12 cellular contexts compared by ENCODE assay signal in genomic region chr2:134295441-134295840, GRCh38. TPM values are rescaled to one million over a fixed set of nuclear protein-coding genes. Genes with fewer than 3 reads are reported as not detected.
DNase-seq lines count a peak whose midpoint lies in the region; TF ChIP-seq lines count a peak whose summit lies in the region.
"Had no signal": no experiment of that assay in that cellular context is flagged by ENCODE, and none has a peak within 500 bp of the region (broad histone marks: within the 10 kb centered on the region; RNA-seq: fewer than 3 reads in every experiment).

No MANE protein-coding gene starts in this region.

- no peaks in the 10 kb centered on the region for H3K27me3 ChIP-seq in mucosa of rectum (ENCODE audit: control insufficient read depth in 2 of 2, insufficient read depth in 2 of 2, low read length in 2 of 2)
- no peaks in the 10 kb centered on the region for H3K27me3 ChIP-seq in tibial artery

- H3K4me1 Mint-ChIP-seq in HFFc6 (ENCODE audit: low read depth) (peaks cover 33% of the 10 kb centered on the region), glutamatergic neuron (ENCODE audit: low read depth, unreplicated experiment) (peaks cover 3% of the 10 kb centered on the region)
- H3K4me1 Mint-ChIP-seq: mesothelial cell of epicardium had no signal

- peak overlapping the region; percentile 4; the same call in 1 of the 2 replicates for H3K27ac Mint-ChIP-seq in HFFc6
- H3K27ac Mint-ChIP-seq in glutamatergic neuron (ENCODE audit: unreplicated experiment), result no peak overlapping the region
- H3K27ac Mint-ChIP-seq: mesothelial cell of epicardium had no signal

- no peak for TF ChIP-seq CTCF in HFFc6 (IDR thresholded peaks at IDR 0.05)
- no peak for TF ChIP-seq CTCF in tibial artery (IDR thresholded peaks at IDR 0.05)
- TF ChIP-seq CTCF in glutamatergic neuron (IDR thresholded peaks at IDR 0.05; ENCODE audit: partially characterized antibody, unreplicated experiment), result no peak

- H3K9me3 ChIP-seq in mucosa of rectum (ENCODE audit: control insufficient read depth in 2 of 2, low read length in 2 of 2), result no peaks in the 10 kb centered on the region
- no peaks in the 10 kb centered on the region for H3K9me3 ChIP-seq in tibial artery

- H3K36me3 ChIP-seq in mucosa of rectum (ENCODE audit: control insufficient read depth in 2 of 2, insufficient read depth in 2 of 2, low read length in 2 of 2) (peaks cover 0 to 4% of the 10 kb centered on the region in 2 donors), tibial artery (no peaks in the 10 kb centered on the region)

- H3K27me3 Mint-ChIP-seq in HFFc6 (ENCODE audit: insufficient read depth) (peaks cover 2% of the 10 kb centered on the region; the same call in 1 of the 2 replicates), glutamatergic neuron (ENCODE audit: unreplicated experiment) (peaks cover 4% of the 10 kb centered on the region)
- H3K27me3 Mint-ChIP-seq: progenitor cell of endocrine pancreas had no signal

- DNase-seq in HFFc6 (peak; percentile 18), tibial artery (no peak), glutamatergic neuron (no peak), Ammon's horn (ENCODE audit: low spot score) (no peak), NCI-H1417 (lab: John Stamatoyannopoulos, UW) (no peak)
- DNase-seq: activated CD4-positive, alpha-beta T cell treated with anti-CD3 and anti-CD28 coated beads for 48 hours; NCI-H2029; NCI-H82 had no signal

- no peak overlapping the region for H3K4me3 ChIP-seq in mucosa of rectum (ENCODE audit: low read length in 2 of 2)
- no peak overlapping the region for H3K4me3 ChIP-seq in tibial artery

- H3K27ac ChIP-seq in cingulate gyrus (ENCODE audit: low read depth, low read length) (peak overlapping the region; percentile 50), mucosa of rectum (ENCODE audit: low read depth in 2 of 2, low read length in 2 of 2) (peak overlapping the region; percentile 10 to 20), tibial artery (peak overlapping the region; percentile 49 to 54)

- H3K9ac ChIP-seq in mucosa of rectum (ENCODE audit: low read depth in 1 of 2, low read length in 2 of 2), result no peak overlapping the region

- H3K4me3 Mint-ChIP-seq in HFFc6 (no peak overlapping the region), glutamatergic neuron (ENCODE audit: unreplicated experiment) (no peak overlapping the region)
- H3K4me3 Mint-ChIP-seq: mesothelial cell of epicardium had no signal

- intact Hi-C loops in tibial artery (cut with DNase I; ENCODE audit: low total_unique reads), result no loop called here

- H3K4me1 ChIP-seq in mucosa of rectum (ENCODE audit: control insufficient read depth in 2 of 2, insufficient read depth in 2 of 2, low read length in 2 of 2) (peaks cover 0 to 15% of the 10 kb centered on the region in 2 donors), tibial artery (peaks cover 0 to 25% (median 12%) of the 10 kb centered on the region in 4 donors)

- H3K9me3 Mint-ChIP-seq in HFFc6, result no peaks in the 10 kb centered on the region
- no peaks in the 10 kb centered on the region for H3K9me3 Mint-ChIP-seq in glutamatergic neuron (ENCODE audit: unreplicated experiment)
- H3K9me3 Mint-ChIP-seq: mesothelial cell of epicardium had no signal

- H3K36me3 Mint-ChIP-seq in HFFc6 (ENCODE audit: low read depth) (peaks cover 13% of the 10 kb centered on the region; the same call in 1 of the 2 replicates), glutamatergic neuron (ENCODE audit: unreplicated experiment) (no peaks in the 10 kb centered on the region)
- H3K36me3 Mint-ChIP-seq: mesothelial cell of epicardium had no signal

RNA-seq across cellular contexts. Expression of gene MGAT5, which starts 41.6 kb away (rescaled TPM):
- total RNA-seq in HFFc6 (2021; fragmentation: NEBNext Ultra II Directional; extraction: Animal tissue kit (Norgen Biotek cat#: 25700)), result 100 to 1,000 TPM; 104 to 129 (median 113) TPM
- 58.8 TPM for total RNA-seq in glutamatergic neuron (ENCODE audit: unreplicated experiment)
